In the genomic region with DNA sequence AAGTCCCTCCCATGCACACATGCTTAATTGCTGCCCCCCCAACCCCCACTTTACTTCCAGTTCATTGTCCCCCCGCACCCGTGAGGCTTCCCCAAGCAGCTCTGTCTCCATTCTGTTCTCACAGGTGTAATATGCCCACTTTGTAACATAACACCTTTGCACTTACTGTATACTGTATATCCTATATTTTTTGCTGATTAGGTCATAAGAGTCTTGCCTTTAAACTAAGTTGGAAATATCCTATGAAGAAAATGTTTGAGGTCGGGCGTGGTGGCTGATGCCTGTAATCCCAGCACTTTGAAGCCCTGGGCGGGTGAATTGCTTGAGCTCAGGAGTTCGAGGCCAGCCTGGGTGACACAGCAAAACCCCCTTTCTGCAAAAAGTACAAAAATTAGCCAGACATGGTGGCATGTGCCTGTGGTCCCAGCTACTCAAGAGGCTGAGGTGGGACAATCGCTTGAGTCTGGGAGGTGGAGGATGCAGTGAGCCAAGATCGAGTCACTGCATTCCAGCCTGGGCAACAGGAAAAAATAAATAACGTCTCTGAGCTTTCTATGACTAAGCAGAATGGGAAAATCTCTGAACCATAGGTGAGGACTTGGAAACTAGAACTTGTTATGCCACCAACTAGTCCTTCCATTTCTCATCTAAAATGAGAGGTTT, we compare ENCODE assay signal across 15 cellular contexts.
DNase-seq lines count a peak whose midpoint lies in the region; ATAC-seq and TF ChIP-seq lines count a peak whose summit lies in the region.
"Had no signal": no experiment of that assay in that cellular context is flagged by ENCODE, and none has a peak within 500 bp of the region (broad histone marks: within the 10 kb centered on the region; RNA-seq: fewer than 3 reads in every experiment).

No MANE protein-coding gene starts in this region.

- no peaks in the 10 kb centered on the region for H3K9me2 ChIP-seq in HCT116 (ENCODE audit: insufficient read depth)

- H3K9ac ChIP-seq in HCT116 (ENCODE audit: low read length): peak overlapping the region; percentile 24

- TF ChIP-seq CTCF in HCT116 (IDR thresholded peaks at IDR 0.05 in 2 of 3, conservative IDR thresholded peaks at IDR 0.05 in 1 of 3; ENCODE audit: borderline replicate concordance in 1 of 3, insufficient read depth in 1 of 3, low read depth in 2 of 3, low read length in 2 of 3) (no peak), ascending aorta (IDR thresholded peaks at IDR 0.05) (no peak), testis (IDR thresholded peaks at IDR 0.05) (no peak)

- WGBS in testis, 2 donors: 92 to 95% methylated on average over 9 of the region's 9 CpGs

- peak overlapping the region; percentile 54 for H3K4me2 ChIP-seq in HCT116 (ENCODE audit: low read length)

- RAD21 ChIA-PET in HCT116 (lab: Charles Lee; ENCODE audit: low non-redundant PET in 1 of 2, low total read pairs in 2 of 2, uncharacterized antibody in 2 of 2, unreplicated experiment in 2 of 2): no interaction called here

- H3K4me1 ChIP-seq in HCT116 (ENCODE audit: control insufficient read depth in 1 of 2, insufficient read depth in 2 of 2, low read length in 2 of 2) (peaks cover 7 to 29% of the 10 kb centered on the region in 2 experiments), ascending aorta (peaks cover 8 to 17% of the 10 kb centered on the region in 2 donors), testis (no peaks in the 10 kb centered on the region)

- H4K20me1 ChIP-seq in HCT116 (ENCODE audit: insufficient read depth): no peaks in the 10 kb centered on the region

- H3K4me3 ChIP-seq in HCT116 (replicated peaks in 1 of 2; ENCODE audit: low read depth in 1 of 2, low read length in 2 of 2) (peak overlapping the region in 1 of 2 experiments; percentile 14; a peak in 1 of 4 replicates), ascending aorta (no peak overlapping the region), testis (no peak overlapping the region)
- H3K4me3 ChIP-seq: lung, skin epidermis, transverse colon had no signal

- no peak for TF ChIP-seq POLR2A in HCT116 (IDR thresholded peaks at IDR 0.05; ENCODE audit: borderline replicate concordance, extremely low read depth, insufficient read depth, insufficient read length)
- no peak for TF ChIP-seq POLR2A in testis (IDR thresholded peaks at IDR 0.05)

- peak; percentile 75 for ATAC-seq in HCT116
- no peak for ATAC-seq in left cardiac atrium
- no peak for ATAC-seq in HG02840 (IDR thresholded peaks at IDR 0.05; ENCODE audit: low FRiP score, unreplicated experiment)

- H3K27ac ChIP-seq in HCT116 (ENCODE audit: low read depth, low read length): peak overlapping the region; percentile 40; the same call in 1 of the 2 replicates
- H3K27ac ChIP-seq in ascending aorta: peak overlapping the region; percentile 75 to 80
- H3K27ac ChIP-seq in testis: no peak overlapping the region
- H3K27ac ChIP-seq: skin epidermis, transverse colon had no signal

- no peak overlapping the region for H2AFZ ChIP-seq in HCT116 (ENCODE audit: low read depth, low read length, poor library complexity, severe bottlenecking)

- DNase-seq in Caki2 (ENCODE audit: low read depth): peak; percentile 30
- peak; percentile 56 for DNase-seq in HCT116 (ENCODE audit: low read depth, low spot score)
- DNase-seq in ascending aorta (ENCODE audit: low spot score in 2 of 2): no peak
- DNase-seq in iris pigment epithelial cell (ENCODE audit: low read depth): peak; percentile 51
- DNase-seq in testis: no peak
- DNase-seq in GOT3 (lab: John Stamatoyannopoulos, UW): no peak
- no peak for DNase-seq in left cardiac atrium
- DNase-seq: hypothalamus, NCI-H1092 treated with DMSO at 0.1 percent for 48 hours, NCI-H69, Right ventricle myocardium superior, transverse colon had no signal

- no peaks in the 10 kb centered on the region for H3K79me2 ChIP-seq in HCT116 (ENCODE audit: insufficient read depth, low read length)

- no peaks in the 10 kb centered on the region for H3K27me3 ChIP-seq in HCT116 (ENCODE audit: insufficient read depth, low read length)
- H3K27me3 ChIP-seq in ascending aorta: no peaks in the 10 kb centered on the region
- no peaks in the 10 kb centered on the region for H3K27me3 ChIP-seq in testis
- H3K27me3 ChIP-seq: transverse colon had no signal

- in situ Hi-C loops in Caki2 (cut with HindIII; ENCODE audit: low pct_unique_long_range_greater_than_20kb, low sequenced_read_pairs): no loop called here

- POLR2A ChIA-PET in HCT116 (lab: Charles Lee): interaction anchor here (0.6 kb wide), 1 partner anchor 228 kb away, joined by 5 read pairs; no protein-coding TSS in a partner anchor

- no peak for TF ChIP-seq RAD21 in HCT116 (IDR thresholded peaks at IDR 0.05; ENCODE audit: low read depth)

- BruUV-seq in HCT116 (replicated peaks; lab: Mats Ljungman, UMichigan): no TSS peak

- H3K36me3 ChIP-seq in HCT116 (ENCODE audit: control insufficient read depth in 1 of 2, insufficient read depth in 2 of 2, low read length in 2 of 2) (no peaks in the 10 kb centered on the region), ascending aorta (peaks cover 0 to 9% of the 10 kb centered on the region in 2 donors), testis (ENCODE audit: low read depth, missing control alignments) (no peaks in the 10 kb centered on the region)

- no peaks in the 10 kb centered on the region for H3K9me3 ChIP-seq in HCT116 (ENCODE audit: control insufficient read depth in 1 of 2, insufficient read depth in 1 of 2, low read depth in 1 of 2, low read length in 2 of 2)
- no peaks in the 10 kb centered on the region for H3K9me3 ChIP-seq in ascending aorta
- H3K9me3 ChIP-seq in testis: no peaks in the 10 kb centered on the region
- H3K9me3 ChIP-seq: transverse colon had no signal

- CTCF ChIA-PET in HCT116 (lab: Charles Lee): interaction anchor here (0.8 to 2.3 kb wide), 2 partner anchors 15 to 21 kb away, joined by 3 to 9 read pairs; no protein-coding TSS in a partner anchor

- intact Hi-C loops in HCT116 (cut with micrococcal nuclease) (no loop called here), ascending aorta (cut with DNase I) (no loop called here), testis (cut with DNase I; ENCODE audit: low total_unique reads) (no loop called here), left cardiac atrium (cut with DNase I) (no loop called here)

TF ChIP-seq in HCT116, 20 proteins besides CTCF, POLR2A, EP300 and RAD21:
- TF ChIP-seq MAX (IDR thresholded peaks at IDR 0.05) (peak; percentile 43; the same call in 1 of the 2 replicates), FOSL1 (IDR thresholded peaks at IDR 0.05; ENCODE audit: low read depth) (peak; percentile 74), SRF (IDR thresholded peaks at IDR 0.05; ENCODE audit: low read depth) (no peak), JUND (IDR thresholded peaks at IDR 0.05) (peak; percentile 56), TCF7L2 (IDR thresholded peaks at IDR 0.05; ENCODE audit: borderline replicate concordance, extremely low read depth, insufficient read depth, insufficient read length) (no peak), CBX3 (IDR thresholded peaks at IDR 0.05; ENCODE audit: low read depth) (0 out of 2 replicates have a peak, but pooled peaks have one; percentile 26), SP1 (IDR thresholded peaks at IDR 0.05; ENCODE audit: low read depth) (peak; percentile 50; the same call in 1 of the 2 replicates)

Comparison
In these comparisons a context has a peak if more than half of its experiments do, and no peak if none do; other contexts are left out.
1. DNase-seq: peak in Caki2 (single experiment), HCT116 (single experiment) and iris pigment epithelial cell (single experiment); none in ascending aorta (0 of 2), testis (single experiment), GOT3 (single experiment) and left cardiac atrium (single experiment).
2. H3K27ac ChIP-seq: peak in HCT116 (single experiment) and ascending aorta (2 of 2); none in testis (0 of 2).